15 cellular contexts compared by ENCODE assay signal in the genomic region with DNA sequence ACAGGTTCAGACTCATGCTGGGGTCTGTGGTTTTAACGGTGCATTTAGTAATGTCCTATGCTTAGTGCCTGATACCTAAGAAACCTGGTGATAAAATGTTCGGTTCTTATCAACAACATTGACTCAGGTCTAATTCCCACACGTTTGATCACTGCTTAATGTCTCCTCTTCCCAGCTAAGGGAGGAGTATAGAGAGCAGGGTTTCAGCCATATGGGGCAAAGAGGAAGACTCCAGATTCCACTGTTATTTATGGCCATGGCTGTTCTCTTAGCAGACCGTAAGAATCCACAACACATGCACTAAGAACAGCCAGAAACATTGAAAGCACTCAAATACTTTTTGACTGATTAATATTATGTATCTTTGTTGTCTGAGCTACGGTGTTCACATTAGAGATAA.
DNase-seq lines count a peak whose midpoint lies in the region; ATAC-seq, FAIRE-seq and TF ChIP-seq lines count a peak whose summit lies in the region.
"Had no signal": no experiment of that assay in that cellular context is flagged by ENCODE, and none has a peak within 500 bp of the region (broad histone marks: within the 10 kb centered on the region; RNA-seq: fewer than 3 reads in every experiment).

No MANE protein-coding gene starts in this region.

- H3K27me3 ChIP-seq in A673 (replicated peaks; ENCODE audit: insufficient read depth, low read depth, low read length, poor library complexity), result no peaks in the 10 kb centered on the region
- H3K27me3 ChIP-seq in osteoblast (ENCODE audit: insufficient read depth, low read length), result no peaks in the 10 kb centered on the region
- no peaks in the 10 kb centered on the region for H3K27me3 ChIP-seq in upper lobe of left lung
- H3K27me3 ChIP-seq: BLaER1 treated with 17β-estradiol and CSF1 and Interleukin-3, amounts not matched to agents 10 nM and 100 nM had no signal

- H3K27ac ChIP-seq in A673 (ENCODE audit: low read depth, low read length, poor library complexity, severe bottlenecking) (peak overlapping the region; percentile 97), osteoblast (ENCODE audit: low read depth, low read length) (peak overlapping the region; percentile 55), upper lobe of left lung (no peak overlapping the region)
- H3K27ac ChIP-seq: BLaER1 treated with 17β-estradiol and CSF1 and Interleukin-3, amounts not matched to agents 10 nM and 100 nM had no signal

- H3K9me3 ChIP-seq in A673 (ENCODE audit: low read depth, low read length, poor library complexity, severe bottlenecking) (peaks cover 10% of the 10 kb centered on the region), osteoblast (ENCODE audit: low read depth, low read length) (no peaks in the 10 kb centered on the region), upper lobe of left lung (no peaks in the 10 kb centered on the region)
- H3K9me3 ChIP-seq: HAP-1 had no signal

- H3K36me3 ChIP-seq in A673 (ENCODE audit: insufficient read depth, low read length, poor library complexity, severe bottlenecking) (peaks cover 6% of the 10 kb centered on the region), osteoblast (ENCODE audit: insufficient read depth, low read length) (no peaks in the 10 kb centered on the region), upper lobe of left lung (no peaks in the 10 kb centered on the region)
- H3K36me3 ChIP-seq: BLaER1 treated with 17β-estradiol and CSF1 and Interleukin-3, amounts not matched to agents 10 nM and 100 nM; HAP-1 had no signal

- no peak overlapping the region for H2AFZ ChIP-seq in osteoblast (ENCODE audit: low read length)

- H3K4me2 ChIP-seq in osteoblast (ENCODE audit: insufficient read depth, low read length), result no peak overlapping the region
- H3K4me2 ChIP-seq: BLaER1 treated with 17β-estradiol and CSF1 and Interleukin-3, amounts not matched to agents 10 nM and 100 nM had no signal

- ATAC-seq in GM19324 (IDR thresholded peaks at IDR 0.05; ENCODE audit: low FRiP score, unreplicated experiment) (no peak), upper lobe of left lung (ENCODE audit: low FRiP score in 2 of 2) (no peak)
- ATAC-seq: CD8-positive, alpha-beta T cell had no signal

- CTCF ChIA-PET in A673 (lab: Charles Lee), result interaction anchor here (0.5 to 0.7 kb wide), 3 partner anchors 84 to 409 kb away, joined by 3 to 6 read pairs (median 3); no protein-coding TSS in a partner anchor

- TF ChIP-seq CTCF in A673 (conservative IDR thresholded peaks at IDR 0.05; ENCODE audit: low read depth, low read length), result no peak
- TF ChIP-seq CTCF in fibroblast of mammary gland (conservative IDR thresholded peaks at IDR 0.05; ENCODE audit: control insufficient read depth, insufficient read depth, low read depth, low read length), result no peak
- no peak for TF ChIP-seq CTCF in osteoblast (IDR thresholded peaks at IDR 0.05; ENCODE audit: extremely low read depth, low read depth, low read length)
- TF ChIP-seq CTCF in upper lobe of left lung (IDR thresholded peaks at IDR 0.05), result no peak

- peak; percentile 76 for FAIRE-seq in HTR-8/SVneo (lab: Jason Lieb, UNC)
- FAIRE-seq: GM19239 had no signal

- H3K4me1 ChIP-seq in A673 (ENCODE audit: insufficient read depth, low read length, poor library complexity, severe bottlenecking), result peaks cover 60% of the 10 kb centered on the region
- H3K4me1 ChIP-seq in osteoblast (ENCODE audit: insufficient read depth, low read length), result peaks cover 34% of the 10 kb centered on the region
- H3K4me1 ChIP-seq in upper lobe of left lung, result no peaks in the 10 kb centered on the region
- H3K4me1 ChIP-seq: HAP-1 had no signal

- no TSS peak for BruUV-seq in A673 (replicated peaks; lab: Mats Ljungman, UMichigan)

- TF ChIP-seq EP300 in upper lobe of left lung (IDR thresholded peaks at IDR 0.05), result no peak

- H4K20me1 ChIP-seq in osteoblast (ENCODE audit: insufficient read depth, low read length), result no peaks in the 10 kb centered on the region
- H4K20me1 ChIP-seq: BLaER1 treated with 17β-estradiol and CSF1 and Interleukin-3, amounts not matched to agents 10 nM and 100 nM had no signal

- H3K4me3 ChIP-seq in A673 (ENCODE audit: low read depth, low read length, poor library complexity, severe bottlenecking), result no peak overlapping the region
- H3K4me3 ChIP-seq in fibroblast of mammary gland (ENCODE audit: control insufficient read depth, low read depth, low read length), result no peak overlapping the region
- no peak overlapping the region for H3K4me3 ChIP-seq in osteoblast (ENCODE audit: insufficient read depth, low read length)
- no peak overlapping the region for H3K4me3 ChIP-seq in upper lobe of left lung
- H3K4me3 ChIP-seq: BLaER1 treated with 17β-estradiol and CSF1 and Interleukin-3, amounts not matched to agents 10 nM and 100 nM; HAP-1 had no signal

- TF ChIP-seq POLR2A in upper lobe of left lung (IDR thresholded peaks at IDR 0.05), result no peak

- WGBS in upper lobe of left lung, 2 donors, result 85 to 88% methylated on average over 5 of the region's 5 CpGs

- DNase-seq in A673 (ENCODE audit: low spot score) (no peak), HTR-8/SVneo (ENCODE audit: insufficient read length, low spot score) (no peak), fibroblast of mammary gland (ENCODE audit: low read depth) (peak; percentile 60), osteoblast (ENCODE audit: insufficient read length, low spot score, missing footprints) (no peak), LoVo (ENCODE audit: low spot score) (no peak), upper lobe of left lung (no peak)
- DNase-seq: 8988T; Calu3; CD8-positive, alpha-beta T cell; DMS79 treated with DMSO at 0.1 percent for 48 hours; GF-D8 had no signal

- POLR2A ChIA-PET in A673 (lab: Charles Lee; ENCODE audit: low non-redundant PET), result no interaction called here

- intact Hi-C loops in A673 (cut with micrococcal nuclease; ENCODE audit: unreplicated experiment), result no loop called here

- no peaks in the 10 kb centered on the region for H3K79me2 ChIP-seq in osteoblast (ENCODE audit: insufficient read depth, low read length)

Comparison
In these comparisons a context has a peak if more than half of its experiments do, and no peak if none do; other contexts are left out.
1. H3K27ac ChIP-seq: peak in A673 (single experiment) and osteoblast (single experiment); none in upper lobe of left lung (0 of 4).